Comparison of ENCODE assay signal across 1 cellular context in genomic region chr10:5968681-5969453, GRCh38.
TF ChIP-seq lines count a peak whose summit lies in the region.

No MANE protein-coding gene starts in this region.

TF ChIP-seq in IMR-90, 13 proteins besides CTCF, POLR2A, EP300 and RAD21 (continued from another document):
- TF ChIP-seq USF2 (IDR thresholded peaks at IDR 0.05; ENCODE audit: low read depth, low read length), result no peak
- TF ChIP-seq FOS (IDR thresholded peaks at IDR 0.05; ENCODE audit: low read depth, low read length), result no peak
- no peak for TF ChIP-seq CEBPB (IDR thresholded peaks at IDR 0.05; ENCODE audit: low read depth, low read length)
- no peak for TF ChIP-seq SMC3 (IDR thresholded peaks at IDR 0.05; ENCODE audit: low read depth, low read length)
